In genomic region chr15:46555547-46555946, GRCh38 we compare ENCODE assay signal across 2 cellular contexts.
TF ChIP-seq lines count a peak whose summit lies in the region.

No MANE protein-coding gene starts in this region.

TF ChIP-seq in H1, 55 proteins besides CTCF, POLR2A, EP300 and RAD21:
- no peak for TF ChIP-seq KDM4A (IDR thresholded peaks at IDR 0.05; ENCODE audit: low read depth, low read length, severe bottlenecking)
- no peak for TF ChIP-seq CTBP2 (IDR thresholded peaks at IDR 0.05; ENCODE audit: borderline replicate concordance, insufficient read depth, insufficient read length, low read length)
- TF ChIP-seq BCL11A (IDR thresholded peaks at IDR 0.05; ENCODE audit: low read depth in 2 of 2, low read length in 2 of 2), result no peak
- no peak for TF ChIP-seq TEAD4 (IDR thresholded peaks at IDR 0.05; ENCODE audit: low read depth, low read length)
- TF ChIP-seq SP1 (IDR thresholded peaks at IDR 0.05; ENCODE audit: low read depth, low read length), result no peak
- no peak for TF ChIP-seq JUN (IDR thresholded peaks at IDR 0.05; ENCODE audit: low read depth, low read length)
- no peak for TF ChIP-seq MAFK (IDR thresholded peaks at IDR 0.05; ENCODE audit: low read depth, low read length)
- no peak for TF ChIP-seq YY1 (IDR thresholded peaks at IDR 0.05; ENCODE audit: low read depth, low read length)
- no peak for TF ChIP-seq KDM1A (IDR thresholded peaks at IDR 0.05; ENCODE audit: borderline replicate concordance, low read length)
- no peak for TF ChIP-seq CHD2 (IDR thresholded peaks at IDR 0.05; ENCODE audit: low read length)
- TF ChIP-seq CEBPB (IDR thresholded peaks at IDR 0.05; ENCODE audit: low read depth, low read length), result no peak
- TF ChIP-seq SIN3A (conservative IDR thresholded peaks at IDR 0.05 in 1 of 2, IDR thresholded peaks at IDR 0.05 in 1 of 2; ENCODE audit: low read depth in 1 of 2, low read length in 2 of 2), result no peak

TF ChIP-seq in HepG2, 621 proteins besides CTCF, POLR2A, EP300 and RAD21:
- peak; percentile 69 for TF ChIP-seq BCL6 (CRISPR knock-in tag; IDR thresholded peaks at IDR 0.05)
- peak; percentile 33; the same call in 1 of the 2 replicates for TF ChIP-seq HNF4A (CRISPR knock-in tag; IDR thresholded peaks at IDR 0.05)
- no peak for TF ChIP-seq CC2D1A (CRISPR knock-in tag; IDR thresholded peaks at IDR 0.05)
